ENCODE assay signal across 1 cellular context in genomic region chr5:103224118-103224893, GRCh38.
TF ChIP-seq lines count a peak whose summit lies in the region.

No MANE protein-coding gene starts in this region.

TF ChIP-seq in HepG2, 621 proteins besides CTCF, POLR2A, EP300 and RAD21 (continued from another document):
- TF ChIP-seq ZNF230 (CRISPR knock-in tag; IDR thresholded peaks at IDR 0.05) (peak; percentile 95), SMC3 (IDR thresholded peaks at IDR 0.05; ENCODE audit: low read length) (peak; percentile 57), CEBPB (IDR thresholded peaks at IDR 0.05; ENCODE audit: borderline replicate concordance, low read depth, low read length) (peak; percentile 11; the same call in 1 of the 2 replicates), MXD4 (CRISPR knock-in tag; IDR thresholded peaks at IDR 0.05) (no peak), ZNF205 (CRISPR knock-in tag; IDR thresholded peaks at IDR 0.05) (no peak), ZNF839 (CRISPR knock-in tag; IDR thresholded peaks at IDR 0.05; ENCODE audit: borderline replicate concordance) (0 out of 2 replicates have a peak, but pooled peaks have one; percentile 47), ZSCAN25 (CRISPR knock-in tag; IDR thresholded peaks at IDR 0.05) (peak; percentile 92), CEBPG (CRISPR knock-in tag; IDR thresholded peaks at IDR 0.05) (peak; percentile 18; the same call in 1 of the 2 replicates), STAG1 (CRISPR knock-in tag; IDR thresholded peaks at IDR 0.05) (peak; percentile 73)
